In the genomic region with DNA sequence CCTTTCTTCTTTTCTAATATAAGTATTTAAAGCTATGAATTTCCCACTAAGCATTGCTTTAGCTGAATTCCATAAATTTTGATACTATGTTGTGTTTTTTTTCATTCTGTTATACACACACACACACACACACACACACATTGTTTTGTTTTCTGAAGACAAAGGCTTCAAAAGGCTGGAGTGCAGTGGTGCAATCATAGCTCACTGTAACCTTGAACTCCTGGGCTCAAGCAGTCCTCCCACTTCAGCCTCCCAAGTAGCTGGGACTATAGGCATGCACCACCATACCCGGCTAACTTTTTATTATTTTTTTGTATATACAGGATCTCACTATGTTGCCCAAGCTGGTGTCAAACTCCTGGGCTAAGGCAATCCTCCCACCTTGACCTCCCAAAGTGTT, we compare ENCODE assay signal across 1 cellular context.
TF ChIP-seq lines count a peak whose summit lies in the region.
"Not testable (repeated sequence)": the region's sequence is repeated elsewhere in the genome, so short reads cannot be mapped to it uniquely, and the experiment has no call there.

No MANE protein-coding gene starts in this region.

TF ChIP-seq in HepG2, 621 proteins besides CTCF, POLR2A, EP300 and RAD21 (continued from another document):
- TF ChIP-seq, protein P1, sequence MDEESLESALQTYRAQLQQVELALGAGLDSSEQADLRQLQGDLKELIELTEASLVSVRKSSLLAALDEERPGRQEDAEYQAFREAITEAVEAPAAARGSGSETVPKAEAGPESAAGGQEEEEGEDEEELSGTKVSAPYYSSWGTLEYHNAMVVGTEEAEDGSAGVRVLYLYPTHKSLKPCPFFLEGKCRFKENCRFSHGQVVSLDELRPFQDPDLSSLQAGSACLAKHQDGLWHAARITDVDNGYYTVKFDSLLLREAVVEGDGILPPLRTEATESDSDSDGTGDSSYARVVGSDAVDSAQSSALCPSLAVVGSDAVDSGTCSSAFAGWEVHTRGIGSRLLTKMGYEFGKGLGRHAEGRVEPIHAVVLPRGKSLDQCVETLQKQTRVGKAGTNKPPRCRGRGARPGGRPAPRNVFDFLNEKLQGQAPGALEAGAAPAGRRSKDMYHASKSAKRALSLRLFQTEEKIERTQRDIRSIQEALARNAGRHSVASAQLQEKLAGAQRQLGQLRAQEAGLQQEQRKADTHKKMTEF (CRISPR knock-in tag; IDR thresholded peaks at IDR 0.05): peak; percentile 22; the same call in 1 of the 2 replicates
- not testable (repeated sequence) for TF ChIP-seq NR2F6, SOX6, FOXP1 (IDR thresholded peaks at IDR 0.05)
- TF ChIP-seq NR2F6 (CRISPR knock-in tag; IDR thresholded peaks at IDR 0.05) (peak; percentile 45; the same call in 1 of the 2 replicates), CEBPG (CRISPR knock-in tag; IDR thresholded peaks at IDR 0.05) (peak; percentile 46; the same call in 1 of the 2 replicates), FOXA3 (CRISPR knock-in tag; IDR thresholded peaks at IDR 0.05) (peak; percentile 26; the same call in 1 of the 2 replicates), SOX6 (CRISPR knock-in tag; IDR thresholded peaks at IDR 0.05) (peak; percentile 98), ZNF460 (CRISPR knock-in tag; IDR thresholded peaks at IDR 0.05; ENCODE audit: borderline replicate concordance) (peak; percentile 82; the same call in 1 of the 2 replicates), FOXP1 (CRISPR knock-in tag; IDR thresholded peaks at IDR 0.05) (peak; percentile 47), ZNF3 (CRISPR knock-in tag; IDR thresholded peaks at IDR 0.05) (peak; percentile 71; the same call in 1 of the 2 replicates), SOX13 (IDR thresholded peaks at IDR 0.05) (peak; percentile 97), SOX13 (CRISPR knock-in tag; conservative IDR thresholded peaks at IDR 0.05 in 1 of 2, IDR thresholded peaks at IDR 0.05 in 1 of 2) (peak in 1 of 2 experiments; percentile 97; a peak in 2 of 4 replicates), FOXO1 (CRISPR knock-in tag; IDR thresholded peaks at IDR 0.05) (0 out of 2 replicates have a peak, but pooled peaks have one; percentile 28), FOSL2 (CRISPR knock-in tag; IDR thresholded peaks at IDR 0.05) (peak; percentile 28; the same call in 1 of the 2 replicates), THAP11 (CRISPR knock-in tag; IDR thresholded peaks at IDR 0.05) (0 out of 2 replicates have a peak, but pooled peaks have one; percentile 29), SOX5 (CRISPR knock-in tag; IDR thresholded peaks at IDR 0.05; ENCODE audit: borderline replicate concordance) (peak; percentile 96)
- TF ChIP-seq, protein P2, sequence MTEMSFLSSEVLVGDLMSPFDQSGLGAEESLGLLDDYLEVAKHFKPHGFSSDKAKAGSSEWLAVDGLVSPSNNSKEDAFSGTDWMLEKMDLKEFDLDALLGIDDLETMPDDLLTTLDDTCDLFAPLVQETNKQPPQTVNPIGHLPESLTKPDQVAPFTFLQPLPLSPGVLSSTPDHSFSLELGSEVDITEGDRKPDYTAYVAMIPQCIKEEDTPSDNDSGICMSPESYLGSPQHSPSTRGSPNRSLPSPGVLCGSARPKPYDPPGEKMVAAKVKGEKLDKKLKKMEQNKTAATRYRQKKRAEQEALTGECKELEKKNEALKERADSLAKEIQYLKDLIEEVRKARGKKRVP (CRISPR knock-in tag; IDR thresholded peaks at IDR 0.05): 0 out of 4 replicates have a peak, but pooled peaks of 1 of the 2 experiments have one; percentile 14
- TF ChIP-seq, protein P3, sequence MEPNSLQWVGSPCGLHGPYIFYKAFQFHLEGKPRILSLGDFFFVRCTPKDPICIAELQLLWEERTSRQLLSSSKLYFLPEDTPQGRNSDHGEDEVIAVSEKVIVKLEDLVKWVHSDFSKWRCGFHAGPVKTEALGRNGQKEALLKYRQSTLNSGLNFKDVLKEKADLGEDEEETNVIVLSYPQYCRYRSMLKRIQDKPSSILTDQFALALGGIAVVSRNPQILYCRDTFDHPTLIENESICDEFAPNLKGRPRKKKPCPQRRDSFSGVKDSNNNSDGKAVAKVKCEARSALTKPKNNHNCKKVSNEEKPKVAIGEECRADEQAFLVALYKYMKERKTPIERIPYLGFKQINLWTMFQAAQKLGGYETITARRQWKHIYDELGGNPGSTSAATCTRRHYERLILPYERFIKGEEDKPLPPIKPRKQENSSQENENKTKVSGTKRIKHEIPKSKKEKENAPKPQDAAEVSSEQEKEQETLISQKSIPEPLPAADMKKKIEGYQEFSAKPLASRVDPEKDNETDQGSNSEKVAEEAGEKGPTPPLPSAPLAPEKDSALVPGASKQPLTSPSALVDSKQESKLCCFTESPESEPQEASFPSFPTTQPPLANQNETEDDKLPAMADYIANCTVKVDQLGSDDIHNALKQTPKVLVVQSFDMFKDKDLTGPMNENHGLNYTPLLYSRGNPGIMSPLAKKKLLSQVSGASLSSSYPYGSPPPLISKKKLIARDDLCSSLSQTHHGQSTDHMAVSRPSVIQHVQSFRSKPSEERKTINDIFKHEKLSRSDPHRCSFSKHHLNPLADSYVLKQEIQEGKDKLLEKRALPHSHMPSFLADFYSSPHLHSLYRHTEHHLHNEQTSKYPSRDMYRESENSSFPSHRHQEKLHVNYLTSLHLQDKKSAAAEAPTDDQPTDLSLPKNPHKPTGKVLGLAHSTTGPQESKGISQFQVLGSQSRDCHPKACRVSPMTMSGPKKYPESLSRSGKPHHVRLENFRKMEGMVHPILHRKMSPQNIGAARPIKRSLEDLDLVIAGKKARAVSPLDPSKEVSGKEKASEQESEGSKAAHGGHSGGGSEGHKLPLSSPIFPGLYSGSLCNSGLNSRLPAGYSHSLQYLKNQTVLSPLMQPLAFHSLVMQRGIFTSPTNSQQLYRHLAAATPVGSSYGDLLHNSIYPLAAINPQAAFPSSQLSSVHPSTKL (CRISPR knock-in tag; IDR thresholded peaks at IDR 0.05): peak; percentile 66
- TF ChIP-seq, protein P4, sequence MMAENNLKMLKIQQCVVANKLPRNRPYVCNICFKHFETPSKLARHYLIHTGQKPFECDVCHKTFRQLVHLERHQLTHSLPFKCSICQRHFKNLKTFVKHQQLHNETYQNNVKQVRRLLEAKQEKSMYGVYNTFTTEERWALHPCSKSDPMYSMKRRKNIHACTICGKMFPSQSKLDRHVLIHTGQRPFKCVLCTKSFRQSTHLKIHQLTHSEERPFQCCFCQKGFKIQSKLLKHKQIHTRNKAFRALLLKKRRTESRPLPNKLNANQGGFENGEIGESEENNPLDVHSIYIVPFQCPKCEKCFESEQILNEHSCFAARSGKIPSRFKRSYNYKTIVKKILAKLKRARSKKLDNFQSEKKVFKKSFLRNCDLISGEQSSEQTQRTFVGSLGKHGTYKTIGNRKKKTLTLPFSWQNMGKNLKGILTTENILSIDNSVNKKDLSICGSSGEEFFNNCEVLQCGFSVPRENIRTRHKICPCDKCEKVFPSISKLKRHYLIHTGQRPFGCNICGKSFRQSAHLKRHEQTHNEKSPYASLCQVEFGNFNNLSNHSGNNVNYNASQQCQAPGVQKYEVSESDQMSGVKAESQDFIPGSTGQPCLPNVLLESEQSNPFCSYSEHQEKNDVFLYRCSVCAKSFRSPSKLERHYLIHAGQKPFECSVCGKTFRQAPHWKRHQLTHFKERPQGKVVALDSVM (CRISPR knock-in tag; IDR thresholded peaks at IDR 0.05): peak; percentile 80
